1 cellular context compared by ENCODE assay signal in the genomic region with DNA sequence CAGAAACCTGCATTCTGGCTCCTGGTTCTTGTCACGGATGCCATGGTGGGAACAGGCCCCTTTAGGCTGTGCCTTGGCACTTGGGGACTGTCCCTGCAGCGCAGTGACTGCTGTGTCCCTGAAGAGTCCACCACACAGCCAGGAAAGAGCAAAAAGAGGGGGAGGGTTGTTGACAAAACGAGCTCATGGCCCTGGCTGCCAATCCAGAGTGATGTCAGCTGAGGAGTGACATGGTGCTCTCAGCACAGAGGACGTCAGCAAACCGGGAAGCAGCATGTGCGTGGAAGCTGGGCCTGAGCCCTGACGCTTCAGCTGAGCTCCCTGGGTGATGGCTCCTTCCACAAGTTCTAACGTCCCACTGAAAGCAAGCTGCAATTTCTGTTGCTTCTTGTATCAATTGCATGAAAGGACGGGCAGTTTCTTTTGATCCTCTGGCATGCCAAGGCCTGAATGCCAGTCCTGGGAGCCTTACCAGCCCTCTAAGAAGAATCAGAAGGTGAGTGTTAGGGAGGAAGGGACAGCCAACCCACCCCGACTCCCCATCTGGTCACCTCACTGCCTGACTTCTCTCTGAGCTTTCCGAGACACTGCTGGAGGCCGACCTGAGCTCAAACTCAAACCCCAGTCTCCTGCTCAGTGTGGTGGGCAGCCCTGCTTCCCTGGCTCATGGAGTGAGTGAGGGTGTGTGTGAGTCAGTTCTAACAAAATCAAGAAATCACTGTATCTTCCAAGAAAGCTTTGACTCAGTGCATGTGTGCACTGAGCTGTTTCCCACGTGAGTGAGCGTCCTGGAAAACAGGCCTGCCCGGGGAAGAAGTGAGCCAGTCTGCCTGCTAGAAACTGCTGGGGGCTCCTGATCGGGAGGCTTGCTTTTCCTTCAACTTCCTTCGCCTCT.
A peak's percentile ranks its signal among the peaks of the same experiment; 100 is the strongest.
TF ChIP-seq lines count a peak whose summit lies in the region.

No MANE protein-coding gene starts in this region.

TF ChIP-seq in HepG2, 621 proteins besides CTCF, POLR2A, EP300 and RAD21 (continued from another document and continues in another):
- TF ChIP-seq, protein P1, sequence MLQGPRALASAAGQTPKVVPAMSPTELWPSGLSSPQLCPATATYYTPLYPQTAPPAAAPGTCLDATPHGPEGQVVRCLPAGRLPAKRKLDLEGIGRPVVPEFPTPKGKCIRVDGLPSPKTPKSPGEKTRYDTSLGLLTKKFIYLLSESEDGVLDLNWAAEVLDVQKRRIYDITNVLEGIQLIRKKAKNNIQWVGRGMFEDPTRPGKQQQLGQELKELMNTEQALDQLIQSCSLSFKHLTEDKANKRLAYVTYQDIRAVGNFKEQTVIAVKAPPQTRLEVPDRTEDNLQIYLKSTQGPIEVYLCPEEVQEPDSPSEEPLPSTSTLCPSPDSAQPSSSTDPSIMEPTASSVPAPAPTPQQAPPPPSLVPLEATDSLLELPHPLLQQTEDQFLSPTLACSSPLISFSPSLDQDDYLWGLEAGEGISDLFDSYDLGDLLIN (CRISPR knock-in tag; IDR thresholded peaks at IDR 0.05; ENCODE audit: borderline replicate concordance): 0 out of 2 replicates have a peak, but pooled peaks have one; percentile 11
- TF ChIP-seq ZFY (CRISPR knock-in tag; IDR thresholded peaks at IDR 0.05): peak; percentile 43
- peak; percentile 96 for TF ChIP-seq ZBTB21 (CRISPR knock-in tag; IDR thresholded peaks at IDR 0.05)
- peak; percentile 32; the same call in 1 of the 2 replicates for TF ChIP-seq MEIS1 (CRISPR knock-in tag; IDR thresholded peaks at IDR 0.05; ENCODE audit: borderline replicate concordance)
- TF ChIP-seq, protein P2, sequence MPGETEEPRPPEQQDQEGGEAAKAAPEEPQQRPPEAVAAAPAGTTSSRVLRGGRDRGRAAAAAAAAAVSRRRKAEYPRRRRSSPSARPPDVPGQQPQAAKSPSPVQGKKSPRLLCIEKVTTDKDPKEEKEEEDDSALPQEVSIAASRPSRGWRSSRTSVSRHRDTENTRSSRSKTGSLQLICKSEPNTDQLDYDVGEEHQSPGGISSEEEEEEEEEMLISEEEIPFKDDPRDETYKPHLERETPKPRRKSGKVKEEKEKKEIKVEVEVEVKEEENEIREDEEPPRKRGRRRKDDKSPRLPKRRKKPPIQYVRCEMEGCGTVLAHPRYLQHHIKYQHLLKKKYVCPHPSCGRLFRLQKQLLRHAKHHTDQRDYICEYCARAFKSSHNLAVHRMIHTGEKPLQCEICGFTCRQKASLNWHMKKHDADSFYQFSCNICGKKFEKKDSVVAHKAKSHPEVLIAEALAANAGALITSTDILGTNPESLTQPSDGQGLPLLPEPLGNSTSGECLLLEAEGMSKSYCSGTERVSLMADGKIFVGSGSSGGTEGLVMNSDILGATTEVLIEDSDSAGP (CRISPR knock-in tag; IDR thresholded peaks at IDR 0.05; ENCODE audit: borderline replicate concordance): 0 out of 2 replicates have a peak, but pooled peaks have one; percentile 38
- peak; percentile 46; the same call in 1 of the 2 replicates for TF ChIP-seq CREM (IDR thresholded peaks at IDR 0.05)
- TF ChIP-seq CREM (CRISPR knock-in tag; IDR thresholded peaks at IDR 0.05): no peak
- peak; percentile 49; the same call in 1 of the 2 replicates for TF ChIP-seq ZNF644 (CRISPR knock-in tag; IDR thresholded peaks at IDR 0.05; ENCODE audit: low read depth)
- TF ChIP-seq ZNF317 (CRISPR knock-in tag; IDR thresholded peaks at IDR 0.05): no peak
- TF ChIP-seq IRF2 (CRISPR knock-in tag; IDR thresholded peaks at IDR 0.05): no peak
- peak; percentile 47; the same call in 1 of the 2 replicates for TF ChIP-seq FOXK1 (CRISPR knock-in tag; IDR thresholded peaks at IDR 0.05; ENCODE audit: borderline replicate concordance, low read depth)
- TF ChIP-seq MXD4 (CRISPR knock-in tag; IDR thresholded peaks at IDR 0.05): peak; percentile 18; the same call in 1 of the 2 replicates
- TF ChIP-seq, protein P3, sequence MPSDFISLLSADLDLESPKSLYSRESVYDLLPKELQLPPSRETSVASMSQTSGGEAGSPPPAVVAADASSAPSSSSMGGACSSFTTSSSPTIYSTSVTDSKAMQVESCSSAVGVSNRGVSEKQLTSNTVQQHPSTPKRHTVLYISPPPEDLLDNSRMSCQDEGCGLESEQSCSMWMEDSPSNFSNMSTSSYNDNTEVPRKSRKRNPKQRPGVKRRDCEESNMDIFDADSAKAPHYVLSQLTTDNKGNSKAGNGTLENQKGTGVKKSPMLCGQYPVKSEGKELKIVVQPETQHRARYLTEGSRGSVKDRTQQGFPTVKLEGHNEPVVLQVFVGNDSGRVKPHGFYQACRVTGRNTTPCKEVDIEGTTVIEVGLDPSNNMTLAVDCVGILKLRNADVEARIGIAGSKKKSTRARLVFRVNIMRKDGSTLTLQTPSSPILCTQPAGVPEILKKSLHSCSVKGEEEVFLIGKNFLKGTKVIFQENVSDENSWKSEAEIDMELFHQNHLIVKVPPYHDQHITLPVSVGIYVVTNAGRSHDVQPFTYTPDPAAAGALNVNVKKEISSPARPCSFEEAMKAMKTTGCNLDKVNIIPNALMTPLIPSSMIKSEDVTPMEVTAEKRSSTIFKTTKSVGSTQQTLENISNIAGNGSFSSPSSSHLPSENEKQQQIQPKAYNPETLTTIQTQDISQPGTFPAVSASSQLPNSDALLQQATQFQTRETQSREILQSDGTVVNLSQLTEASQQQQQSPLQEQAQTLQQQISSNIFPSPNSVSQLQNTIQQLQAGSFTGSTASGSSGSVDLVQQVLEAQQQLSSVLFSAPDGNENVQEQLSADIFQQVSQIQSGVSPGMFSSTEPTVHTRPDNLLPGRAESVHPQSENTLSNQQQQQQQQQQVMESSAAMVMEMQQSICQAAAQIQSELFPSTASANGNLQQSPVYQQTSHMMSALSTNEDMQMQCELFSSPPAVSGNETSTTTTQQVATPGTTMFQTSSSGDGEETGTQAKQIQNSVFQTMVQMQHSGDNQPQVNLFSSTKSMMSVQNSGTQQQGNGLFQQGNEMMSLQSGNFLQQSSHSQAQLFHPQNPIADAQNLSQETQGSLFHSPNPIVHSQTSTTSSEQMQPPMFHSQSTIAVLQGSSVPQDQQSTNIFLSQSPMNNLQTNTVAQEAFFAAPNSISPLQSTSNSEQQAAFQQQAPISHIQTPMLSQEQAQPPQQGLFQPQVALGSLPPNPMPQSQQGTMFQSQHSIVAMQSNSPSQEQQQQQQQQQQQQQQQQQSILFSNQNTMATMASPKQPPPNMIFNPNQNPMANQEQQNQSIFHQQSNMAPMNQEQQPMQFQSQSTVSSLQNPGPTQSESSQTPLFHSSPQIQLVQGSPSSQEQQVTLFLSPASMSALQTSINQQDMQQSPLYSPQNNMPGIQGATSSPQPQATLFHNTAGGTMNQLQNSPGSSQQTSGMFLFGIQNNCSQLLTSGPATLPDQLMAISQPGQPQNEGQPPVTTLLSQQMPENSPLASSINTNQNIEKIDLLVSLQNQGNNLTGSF (CRISPR knock-in tag; IDR thresholded peaks at IDR 0.05): 0 out of 2 replicates have a peak, but pooled peaks have one; percentile 35
- TF ChIP-seq, protein P4, sequence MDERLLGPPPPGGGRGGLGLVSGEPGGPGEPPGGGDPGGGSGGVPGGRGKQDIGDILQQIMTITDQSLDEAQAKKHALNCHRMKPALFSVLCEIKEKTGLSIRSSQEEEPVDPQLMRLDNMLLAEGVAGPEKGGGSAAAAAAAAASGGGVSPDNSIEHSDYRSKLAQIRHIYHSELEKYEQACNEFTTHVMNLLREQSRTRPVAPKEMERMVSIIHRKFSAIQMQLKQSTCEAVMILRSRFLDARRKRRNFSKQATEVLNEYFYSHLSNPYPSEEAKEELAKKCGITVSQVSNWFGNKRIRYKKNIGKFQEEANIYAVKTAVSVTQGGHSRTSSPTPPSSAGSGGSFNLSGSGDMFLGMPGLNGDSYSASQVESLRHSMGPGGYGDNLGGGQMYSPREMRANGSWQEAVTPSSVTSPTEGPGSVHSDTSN (CRISPR knock-in tag; IDR thresholded peaks at IDR 0.05): peak; percentile 12; the same call in 1 of the 2 replicates
- no peak for TF ChIP-seq ZNF737 (CRISPR knock-in tag; IDR thresholded peaks at IDR 0.05; ENCODE audit: borderline replicate concordance)
- TF ChIP-seq, protein P5, sequence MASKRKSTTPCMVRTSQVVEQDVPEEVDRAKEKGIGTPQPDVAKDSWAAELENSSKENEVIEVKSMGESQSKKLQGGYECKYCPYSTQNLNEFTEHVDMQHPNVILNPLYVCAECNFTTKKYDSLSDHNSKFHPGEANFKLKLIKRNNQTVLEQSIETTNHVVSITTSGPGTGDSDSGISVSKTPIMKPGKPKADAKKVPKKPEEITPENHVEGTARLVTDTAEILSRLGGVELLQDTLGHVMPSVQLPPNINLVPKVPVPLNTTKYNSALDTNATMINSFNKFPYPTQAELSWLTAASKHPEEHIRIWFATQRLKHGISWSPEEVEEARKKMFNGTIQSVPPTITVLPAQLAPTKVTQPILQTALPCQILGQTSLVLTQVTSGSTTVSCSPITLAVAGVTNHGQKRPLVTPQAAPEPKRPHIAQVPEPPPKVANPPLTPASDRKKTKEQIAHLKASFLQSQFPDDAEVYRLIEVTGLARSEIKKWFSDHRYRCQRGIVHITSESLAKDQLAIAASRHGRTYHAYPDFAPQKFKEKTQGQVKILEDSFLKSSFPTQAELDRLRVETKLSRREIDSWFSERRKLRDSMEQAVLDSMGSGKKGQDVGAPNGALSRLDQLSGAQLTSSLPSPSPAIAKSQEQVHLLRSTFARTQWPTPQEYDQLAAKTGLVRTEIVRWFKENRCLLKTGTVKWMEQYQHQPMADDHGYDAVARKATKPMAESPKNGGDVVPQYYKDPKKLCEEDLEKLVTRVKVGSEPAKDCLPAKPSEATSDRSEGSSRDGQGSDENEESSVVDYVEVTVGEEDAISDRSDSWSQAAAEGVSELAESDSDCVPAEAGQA (IDR thresholded peaks at IDR 0.05; ENCODE audit: low read depth): peak; percentile 62; the same call in 1 of the 2 replicates
- TF ChIP-seq, protein P5 (CRISPR knock-in tag; IDR thresholded peaks at IDR 0.05; ENCODE audit: borderline replicate concordance): no peak
- TF ChIP-seq, protein P6, sequence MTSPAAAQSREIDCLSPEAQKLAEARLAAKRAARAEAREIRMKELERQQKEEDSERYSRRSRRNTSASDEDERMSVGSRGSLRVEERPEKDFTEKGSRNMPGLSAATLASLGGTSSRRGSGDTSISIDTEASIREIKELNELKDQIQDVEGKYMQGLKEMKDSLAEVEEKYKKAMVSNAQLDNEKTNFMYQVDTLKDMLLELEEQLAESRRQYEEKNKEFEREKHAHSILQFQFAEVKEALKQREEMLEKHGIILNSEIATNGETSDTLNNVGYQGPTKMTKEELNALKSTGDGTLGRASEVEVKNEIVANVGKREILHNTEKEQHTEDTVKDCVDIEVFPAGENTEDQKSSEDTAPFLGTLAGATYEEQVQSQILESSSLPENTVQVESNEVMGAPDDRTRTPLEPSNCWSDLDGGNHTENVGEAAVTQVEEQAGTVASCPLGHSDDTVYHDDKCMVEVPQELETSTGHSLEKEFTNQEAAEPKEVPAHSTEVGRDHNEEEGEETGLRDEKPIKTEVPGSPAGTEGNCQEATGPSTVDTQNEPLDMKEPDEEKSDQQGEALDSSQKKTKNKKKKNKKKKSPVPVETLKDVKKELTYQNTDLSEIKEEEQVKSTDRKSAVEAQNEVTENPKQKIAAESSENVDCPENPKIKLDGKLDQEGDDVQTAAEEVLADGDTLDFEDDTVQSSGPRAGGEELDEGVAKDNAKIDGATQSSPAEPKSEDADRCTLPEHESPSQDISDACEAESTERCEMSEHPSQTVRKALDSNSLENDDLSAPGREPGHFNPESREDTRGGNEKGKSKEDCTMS (CRISPR knock-in tag; conservative IDR thresholded peaks at IDR 0.05): no peak
- TF ChIP-seq RXRA (CRISPR knock-in tag; IDR thresholded peaks at IDR 0.05): 0 out of 2 replicates have a peak, but pooled peaks have one; percentile 18
- TF ChIP-seq ZNF335 (CRISPR knock-in tag; IDR thresholded peaks at IDR 0.05): peak; percentile 26; the same call in 1 of the 2 replicates
- peak; percentile 27; the same call in 1 of the 2 replicates for TF ChIP-seq ZNF788 (CRISPR knock-in tag; IDR thresholded peaks at IDR 0.05; ENCODE audit: borderline replicate concordance)
- no peak for TF ChIP-seq FOXA1 (IDR thresholded peaks at IDR 0.05)
- TF ChIP-seq FOXA1 (CRISPR knock-in tag; IDR thresholded peaks at IDR 0.05): peak; percentile 95
- TF ChIP-seq RFXAP (CRISPR knock-in tag; IDR thresholded peaks at IDR 0.05; ENCODE audit: borderline replicate concordance): 0 out of 2 replicates have a peak, but pooled peaks have one; percentile 21
- TF ChIP-seq HDAC1 (CRISPR knock-in tag; IDR thresholded peaks at IDR 0.05): peak; percentile 29; the same call in 1 of the 2 replicates
- TF ChIP-seq HHEX (CRISPR knock-in tag; IDR thresholded peaks at IDR 0.05): 0 out of 2 replicates have a peak, but pooled peaks have one; percentile 9
- peak; percentile 18; the same call in 1 of the 2 replicates for TF ChIP-seq STAG1 (CRISPR knock-in tag; IDR thresholded peaks at IDR 0.05)
- peak; percentile 46 for TF ChIP-seq ZFX (CRISPR knock-in tag; IDR thresholded peaks at IDR 0.05; ENCODE audit: low read depth)
- TF ChIP-seq, protein P7, sequence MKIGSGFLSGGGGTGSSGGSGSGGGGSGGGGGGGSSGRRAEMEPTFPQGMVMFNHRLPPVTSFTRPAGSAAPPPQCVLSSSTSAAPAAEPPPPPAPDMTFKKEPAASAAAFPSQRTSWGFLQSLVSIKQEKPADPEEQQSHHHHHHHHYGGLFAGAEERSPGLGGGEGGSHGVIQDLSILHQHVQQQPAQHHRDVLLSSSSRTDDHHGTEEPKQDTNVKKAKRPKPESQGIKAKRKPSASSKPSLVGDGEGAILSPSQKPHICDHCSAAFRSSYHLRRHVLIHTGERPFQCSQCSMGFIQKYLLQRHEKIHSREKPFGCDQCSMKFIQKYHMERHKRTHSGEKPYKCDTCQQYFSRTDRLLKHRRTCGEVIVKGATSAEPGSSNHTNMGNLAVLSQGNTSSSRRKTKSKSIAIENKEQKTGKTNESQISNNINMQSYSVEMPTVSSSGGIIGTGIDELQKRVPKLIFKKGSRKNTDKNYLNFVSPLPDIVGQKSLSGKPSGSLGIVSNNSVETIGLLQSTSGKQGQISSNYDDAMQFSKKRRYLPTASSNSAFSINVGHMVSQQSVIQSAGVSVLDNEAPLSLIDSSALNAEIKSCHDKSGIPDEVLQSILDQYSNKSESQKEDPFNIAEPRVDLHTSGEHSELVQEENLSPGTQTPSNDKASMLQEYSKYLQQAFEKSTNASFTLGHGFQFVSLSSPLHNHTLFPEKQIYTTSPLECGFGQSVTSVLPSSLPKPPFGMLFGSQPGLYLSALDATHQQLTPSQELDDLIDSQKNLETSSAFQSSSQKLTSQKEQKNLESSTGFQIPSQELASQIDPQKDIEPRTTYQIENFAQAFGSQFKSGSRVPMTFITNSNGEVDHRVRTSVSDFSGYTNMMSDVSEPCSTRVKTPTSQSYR (CRISPR knock-in tag; IDR thresholded peaks at IDR 0.05; ENCODE audit: borderline replicate concordance): peak; percentile 59; the same call in 1 of the 2 replicates
- peak; percentile 55 for TF ChIP-seq FOXC1 (CRISPR knock-in tag; IDR thresholded peaks at IDR 0.05; ENCODE audit: borderline replicate concordance)
- TF ChIP-seq AHR (CRISPR knock-in tag; IDR thresholded peaks at IDR 0.05): no peak
